ENCODE assay signal across 10 cellular contexts in genomic region chr21:42262826-42263225, GRCh38. TPM values are rescaled to one million over a fixed set of nuclear protein-coding genes. Genes with fewer than 3 reads are reported as not detected.
DNase-seq lines count a peak whose midpoint lies in the region; ATAC-seq and TF ChIP-seq lines count a peak whose summit lies in the region.
"Had no signal": no experiment of that assay in that cellular context is flagged by ENCODE, and none has a peak within 500 bp of the region (broad histone marks: within the 10 kb centered on the region; RNA-seq: fewer than 3 reads in every experiment).

No MANE protein-coding gene starts in this region.

- POLR2A ChIA-PET in CD8-positive, alpha-beta memory T cell (lab: Charles Lee), result no interaction called here

- no peaks in the 10 kb centered on the region for H3K36me3 ChIP-seq in H7 (replicated peaks; ENCODE audit: control insufficient read depth, insufficient read depth, low read length)
- H3K36me3 ChIP-seq in adrenal gland (replicated peaks in 1 of 2), result no peaks in the 10 kb centered on the region
- H3K36me3 ChIP-seq in sigmoid colon, result no peaks in the 10 kb centered on the region
- no peaks in the 10 kb centered on the region for H3K36me3 ChIP-seq in CD8-positive, alpha-beta memory T cell (ENCODE audit: insufficient read depth, low read length)

- CTCF ChIA-PET in CD8-positive, alpha-beta memory T cell (lab: Charles Lee), result interaction anchor here (1.2 to 6.4 kb wide), 4 partner anchors 24 to 117 kb away, joined by 3 to 106 read pairs (median 38); no protein-coding TSS in a partner anchor

- peak in 1 of 2 donors; percentile 44 for TF ChIP-seq POLR2A in adrenal gland (IDR thresholded peaks at IDR 0.05)
- TF ChIP-seq POLR2A in sigmoid colon (IDR thresholded peaks at IDR 0.05), result no peak

- H3K27me3 Mint-ChIP-seq in CD8-positive, alpha-beta memory T cell, result peaks cover 0 to 2% of the 10 kb centered on the region in 2 donors

- no peaks in the 10 kb centered on the region for H3K9me3 ChIP-seq in adrenal gland (replicated peaks in 1 of 3)
- H3K9me3 ChIP-seq in sigmoid colon, result no peaks in the 10 kb centered on the region
- H3K9me3 ChIP-seq in CD8-positive, alpha-beta memory T cell (ENCODE audit: low read length), result no peaks in the 10 kb centered on the region

- DNase-seq in H7 (peak; percentile 47), adrenal gland (peak; percentile 94 to 99 (median 97)), left cardiac atrium (peak; percentile 83), sigmoid colon (peak; percentile 86), KG1 (lab: John Stamatoyannopoulos, UW) (no peak), GM19240 (ENCODE audit: insufficient read length, low spot score) (no peak)
- DNase-seq in stimulated activated naive CD8-positive, alpha-beta T cell treated with anti-CD3 and anti-CD28 coated beads, Interleukin-15, Interleukin-2, amounts not matched to agents 100 U/mL and 50 U/mL, for 24 hours, result no peak
- no peak for DNase-seq in CD8-positive, alpha-beta memory T cell
- DNase-seq: activated gamma-delta T cell had no signal

- peaks cover 0 to 13% (median 5%) of the 10 kb centered on the region in 3 donors for H3K36me3 Mint-ChIP-seq in CD8-positive, alpha-beta memory T cell

- no peak overlapping the region for H3K4me3 ChIP-seq in H7 (ENCODE audit: insufficient read depth, low read depth, low read length)
- no peak overlapping the region for H3K4me3 ChIP-seq in adrenal gland
- no peak overlapping the region for H3K4me3 ChIP-seq in sigmoid colon
- H3K4me3 ChIP-seq in CD8-positive, alpha-beta memory T cell (ENCODE audit: low read length), result no peak overlapping the region

- H3K9me3 Mint-ChIP-seq in CD8-positive, alpha-beta memory T cell, result no peaks in the 10 kb centered on the region

- WGBS in adrenal gland, 4 donors, result 15 to 38% (median 29%) methylated on average over 6 to 11 of the region's 11 CpGs
- WGBS in sigmoid colon, 2 donors, result 56 to 60% methylated on average over 11 of the region's 11 CpGs

- peaks cover 21 to 28% (median 21%) of the 10 kb centered on the region in 3 donors for H3K4me1 Mint-ChIP-seq in CD8-positive, alpha-beta memory T cell

- H3K4me3 Mint-ChIP-seq in CD8-positive, alpha-beta memory T cell, result no peak overlapping the region

- H3K4me1 ChIP-seq in adrenal gland (replicated peaks in 1 of 2) (peaks cover 37 to 52% of the 10 kb centered on the region in 2 donors), sigmoid colon (peaks cover 0 to 39% (median 29%) of the 10 kb centered on the region in 4 donors)
- peaks cover 17% of the 10 kb centered on the region for H3K4me1 ChIP-seq in CD8-positive, alpha-beta memory T cell (ENCODE audit: insufficient read depth, low read length)

- intact Hi-C loops in adrenal gland (cut with DNase I), result no loop called here
- intact Hi-C loops in left cardiac atrium (cut with DNase I), result no loop called here
- intact Hi-C loops in sigmoid colon (cut with DNase I), result no loop called here

- no peak for TF ChIP-seq CTCF in adrenal gland (IDR thresholded peaks at IDR 0.05)
- TF ChIP-seq CTCF in sigmoid colon (IDR thresholded peaks at IDR 0.05), result no peak

- peak; percentile 64 to 83 for ATAC-seq in left cardiac atrium
- no peak for ATAC-seq in stimulated activated naive CD8-positive, alpha-beta T cell treated with anti-CD3 and anti-CD28 coated beads, Interleukin-15, Interleukin-2, amounts not matched to agents 100 U/mL and 50 U/mL, for 24 hours

- no peak for TF ChIP-seq EP300 in sigmoid colon (IDR thresholded peaks at IDR 0.05)

- H3K27me3 ChIP-seq in H7 (ENCODE audit: control insufficient read depth, insufficient read depth, low read length) (no peaks in the 10 kb centered on the region), adrenal gland (no peaks in the 10 kb centered on the region), sigmoid colon (no peaks in the 10 kb centered on the region)
- H3K27me3 ChIP-seq in CD8-positive, alpha-beta memory T cell (ENCODE audit: insufficient read depth, low read length, poor library complexity, severe bottlenecking), result no peaks in the 10 kb centered on the region

- no peak overlapping the region for H3K27ac Mint-ChIP-seq in CD8-positive, alpha-beta memory T cell

- H3K27ac ChIP-seq in adrenal gland (peak overlapping the region; percentile 57 to 87 (median 73)), sigmoid colon (peak overlapping the region in 3 of 4 donors; percentile 22 to 61 (median 59))
- H3K27ac ChIP-seq in CD8-positive, alpha-beta memory T cell (ENCODE audit: low read depth, low read length), result no peak overlapping the region
- H3K27ac ChIP-seq: KMS-11 had no signal

RNA-seq across cellular contexts. Expression of gene ABCG1, which starts 43.9 kb away (rescaled TPM):
- 0.07 and 0.92 TPM in 2 replicates for total RNA-seq in H7 (2014; rRNA removed; shearing (Covaris generic))
- total RNA-seq in adrenal gland (100 to 1,000 TPM in 2 of 8 donors, 10 to 100 TPM in 6; 47.8 to 136 (median 90.9) TPM), left cardiac atrium (10 to 100 TPM in 1 of 2 donors, 1 to 10 TPM in 1; 6.3 to 13.5 TPM), sigmoid colon (10 to 100 TPM in 3 of 4 donors, 1 to 10 TPM in 1; 6.0 to 19.3 (median 13.6) TPM)
- polyA plus RNA-seq in adrenal gland (10 to 100 TPM; 32.5 to 52.7 (median 38.7) TPM), sigmoid colon (10 to 100 TPM in 2 of 3 donors, 1 to 10 TPM in 1; 8.1 to 15.6 (median 10.2) TPM)
- 1 to 10 TPM; 3.7 to 3.8 TPM for total RNA-seq in CD8-positive, alpha-beta memory T cell
- 15.7 TPM for polyA plus RNA-seq in CD8-positive, alpha-beta memory T cell

RNA-seq across cellular contexts. Expression of gene TFF3, which starts 52.4 kb away (rescaled TPM):
- 2.1 and 9.2 TPM in 2 replicates for total RNA-seq in H7 (2014; rRNA removed; shearing (Covaris generic))
- total RNA-seq in adrenal gland (10 to 100 TPM in 4 of 8 donors, 1 to 10 TPM in 4; 3.3 to 29.3 (median 11.1) TPM), left cardiac atrium (1 to 10 TPM; 4.1 to 9.1 TPM), sigmoid colon (10 to 100 TPM; 14.3 to 45.1 (median 23.7) TPM)
- polyA plus RNA-seq in adrenal gland (10 to 100 TPM in 2 of 3 donors, 1 to 10 TPM in 1; 1.2 to 42.3 (median 20.4) TPM), sigmoid colon (1,000 to 10,000 TPM; 1,800 to 7,065 (median 3,772) TPM)
- not detected for total RNA-seq in CD8-positive, alpha-beta memory T cell
- not detected for polyA plus RNA-seq in CD8-positive, alpha-beta memory T cell

Comparison
In these comparisons a context has a peak if more than half of its experiments do, and no peak if none do; other contexts are left out.
1. DNase-seq: peak in H7 (single experiment), adrenal gland (7 of 7), left cardiac atrium (single experiment) and sigmoid colon (single experiment); none in KG1 (single experiment), stimulated activated naive CD8-positive, alpha-beta T cell treated with anti-CD3 and anti-CD28 coated beads, Interleukin-15, Interleukin-2, amounts not matched to agents 100 U/mL and 50 U/mL, for 24 hours (single experiment), CD8-positive, alpha-beta memory T cell (0 of 5) and GM19240 (single experiment).